In the genomic region with DNA sequence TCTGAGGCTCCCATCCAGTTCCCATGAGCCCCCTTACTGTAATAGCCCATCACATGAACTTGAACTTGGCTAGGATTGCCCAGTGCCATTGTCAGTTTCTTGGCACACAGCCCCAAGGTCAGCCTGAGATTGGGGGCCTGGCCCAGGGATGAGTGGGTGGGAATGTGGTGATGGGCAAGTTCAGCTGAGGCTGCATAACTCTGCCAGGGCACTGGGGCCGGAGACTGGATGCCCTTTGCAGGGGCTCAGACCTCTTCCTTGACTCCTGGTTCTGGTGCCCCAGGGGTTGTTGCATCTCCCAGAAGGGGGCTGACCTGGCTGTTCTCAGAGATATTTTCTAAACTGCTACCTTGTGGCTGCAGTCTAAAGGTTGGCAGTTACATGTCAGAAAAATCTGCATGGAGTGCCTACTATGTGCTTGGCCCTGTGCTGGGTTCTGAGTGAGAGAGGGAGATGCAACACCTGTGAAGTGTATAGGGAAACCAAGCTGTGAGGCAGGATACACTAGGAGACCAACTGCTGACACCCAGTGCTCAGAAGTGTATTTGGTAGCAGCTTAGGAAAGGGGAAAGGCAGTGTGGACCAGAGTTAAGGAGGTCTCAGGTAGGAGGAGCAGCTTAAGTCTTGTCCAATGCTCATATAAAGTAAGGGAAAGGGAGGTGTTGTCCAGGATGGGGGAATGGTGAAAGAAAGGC, we compare ENCODE assay signal across 1 cellular context.
A peak's percentile ranks its signal among the peaks of the same experiment; 100 is the strongest.
TF ChIP-seq lines count a peak whose summit lies in the region.

No MANE protein-coding gene starts in this region.

TF ChIP-seq in K562, 482 proteins besides CTCF, POLR2A, EP300 and RAD21 (continued from another document):
- TF ChIP-seq ZKSCAN1 (IDR thresholded peaks at IDR 0.05; ENCODE audit: low read depth, low read length) (0 out of 2 replicates have a peak, but pooled peaks have one; percentile 22), HNRNPL (IDR thresholded peaks at IDR 0.05; ENCODE audit: low read depth, low read length) (no peak)
